29 cellular contexts compared by ENCODE assay signal in the genomic region with DNA sequence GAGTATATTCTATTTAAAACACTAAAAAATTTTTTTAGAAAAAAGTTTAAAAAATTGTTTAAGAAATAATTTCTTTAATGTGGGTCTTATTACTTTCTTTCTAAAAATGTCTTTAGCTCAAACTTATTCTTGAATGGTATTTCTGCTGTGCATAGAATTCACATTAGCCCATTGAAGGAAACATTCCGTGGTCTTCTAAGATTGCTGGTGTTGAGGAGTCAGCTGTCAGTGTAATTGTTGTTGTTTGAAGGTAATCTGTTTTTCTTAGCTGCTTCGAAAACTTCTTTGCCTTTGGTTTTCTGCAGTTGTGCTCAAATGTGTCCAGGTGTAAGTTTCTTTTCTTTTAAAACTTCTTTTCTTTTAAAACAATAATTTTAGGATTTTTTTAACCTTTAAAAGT.
"Had no signal": no experiment of that assay in that cellular context is flagged by ENCODE, and none has a peak within 500 bp of the region (broad histone marks: within the 10 kb centered on the region; RNA-seq: fewer than 3 reads in every experiment).

No MANE protein-coding gene starts in this region.

- H3K4me3 Mint-ChIP-seq: activated CD4-positive, alpha-beta memory T cell treated with anti-CD3 and anti-CD28 coated beads for 36 hours; activated CD4-positive, alpha-beta T cell treated with anti-CD3 and anti-CD28 coated beads, Interleukin-2, amount 10 ng/mL, durations not matched to agents 7 days and 5 days; activated naive CD4-positive, alpha-beta T cell treated with anti-CD3 and anti-CD28 coated beads for 36 hours; activated naive CD8-positive, alpha-beta T cell treated with anti-CD3 and anti-CD28 coated beads for 36 hours; activated T-helper 17 cell treated with anti-CD3 and anti-CD28 coated beads, Interleukin-2, amount 50 U/mL, for 72 hours; brain; central memory CD8-positive, alpha-beta T cell; T-helper 17 cell; WTC11 had no signal

- H3K4me1 Mint-ChIP-seq: activated naive CD8-positive, alpha-beta T cell treated with anti-CD3 and anti-CD28 coated beads for 36 hours; brain; central memory CD8-positive, alpha-beta T cell; WTC11 had no signal

- H3K36me3 ChIP-seq: adrenal gland, colonic mucosa, Peyer's patch, SJCRH30 had no signal

- H3K27me3 Mint-ChIP-seq: activated CD4-positive, alpha-beta memory T cell treated with anti-CD3 and anti-CD28 coated beads for 36 hours; activated naive CD8-positive, alpha-beta T cell treated with anti-CD3 and anti-CD28 coated beads for 36 hours; activated T-helper 17 cell treated with anti-CD3 and anti-CD28 coated beads, Interleukin-2, amount 50 U/mL, for 72 hours; brain; central memory CD8-positive, alpha-beta T cell; T-helper 17 cell had no signal

- ATAC-seq: activated T-helper 17 cell treated with anti-CD3 and anti-CD28 coated beads, Interleukin-2, amount 50 U/mL, for 72 hours; SK-N-SH treated with all-trans-retinoic acid at 6 μM for 48 hours; T-helper 17 cell; WTC11 had no signal

- H3K27ac ChIP-seq: adrenal gland, colonic mucosa, Peyer's patch, RWPE1, SJCRH30 had no signal

- H3K4me3 ChIP-seq: adrenal gland, colonic mucosa, Peyer's patch, SJCRH30 had no signal

- DNase-seq: activated CD4-positive, alpha-beta memory T cell treated with anti-CD3 and anti-CD28 coated beads for 36 hours; activated CD4-positive, alpha-beta T cell treated with anti-CD3 and anti-CD28 coated beads, Interleukin-2, amount 10 ng/mL, durations not matched to agents 7 days and 5 days; activated gamma-delta T cell; activated naive CD4-positive, alpha-beta T cell treated with anti-CD3 and anti-CD28 coated beads for 36 hours; activated naive CD8-positive, alpha-beta T cell treated with anti-CD3 and anti-CD28 coated beads for 36 hours; activated T-cell treated with anti-CD3 and anti-CD28 coated beads for 4 hours; activated T-cell treated with anti-CD3 and anti-CD28 coated beads, Interleukin-2, amount 50 U/mL, for 48 hours; adrenal gland; anterior cingulate cortex; colonic mucosa; Karpas-422; NCI-H1105 treated with DMSO at 0.1 percent for 48 hours; NCI-H1436 treated with DMSO at 0.1 percent for 48 hours; NCI-H187; NCI-H2081; NCI-H510A treated with DMSO at 0.1 percent for 48 hours; NCI-H69; NK-92 treated with Interleukin-12 subunit alpha and Interleukin-12 subunit beta, amount 100 ng/mL, for 24 hours; Peyer's patch; Right ventricle myocardium superior; SJCRH30; T-helper 17 cell; T-helper 9 cell had no signal

- H3K36me3 Mint-ChIP-seq: activated CD4-positive, alpha-beta memory T cell treated with anti-CD3 and anti-CD28 coated beads for 36 hours; activated naive CD8-positive, alpha-beta T cell treated with anti-CD3 and anti-CD28 coated beads for 36 hours; brain; WTC11 had no signal

- H3K4me1 ChIP-seq: adrenal gland, colonic mucosa, Peyer's patch had no signal

- H3K27ac Mint-ChIP-seq: activated CD4-positive, alpha-beta memory T cell treated with anti-CD3 and anti-CD28 coated beads for 36 hours; activated CD4-positive, alpha-beta T cell treated with anti-CD3 and anti-CD28 coated beads, Interleukin-2, amount 10 ng/mL, durations not matched to agents 7 days and 5 days; activated naive CD4-positive, alpha-beta T cell treated with anti-CD3 and anti-CD28 coated beads for 36 hours; activated naive CD8-positive, alpha-beta T cell treated with anti-CD3 and anti-CD28 coated beads for 36 hours; activated T-helper 17 cell treated with anti-CD3 and anti-CD28 coated beads, Interleukin-2, amount 50 U/mL, for 72 hours; brain; T-helper 17 cell; WTC11 had no signal

- H3K9me3 ChIP-seq: adrenal gland, colonic mucosa, Peyer's patch, SJCRH30 had no signal

- H3K9me3 Mint-ChIP-seq: activated CD4-positive, alpha-beta memory T cell treated with anti-CD3 and anti-CD28 coated beads for 36 hours; activated naive CD4-positive, alpha-beta T cell treated with anti-CD3 and anti-CD28 coated beads for 36 hours; activated naive CD8-positive, alpha-beta T cell treated with anti-CD3 and anti-CD28 coated beads for 36 hours; activated T-helper 17 cell treated with anti-CD3 and anti-CD28 coated beads, Interleukin-2, amount 50 U/mL, for 72 hours; central memory CD8-positive, alpha-beta T cell; WTC11 had no signal

- H3K27me3 ChIP-seq: adrenal gland, colonic mucosa, Peyer's patch, SJCRH30 had no signal
